8 cellular contexts compared by ENCODE assay signal in the genomic region with DNA sequence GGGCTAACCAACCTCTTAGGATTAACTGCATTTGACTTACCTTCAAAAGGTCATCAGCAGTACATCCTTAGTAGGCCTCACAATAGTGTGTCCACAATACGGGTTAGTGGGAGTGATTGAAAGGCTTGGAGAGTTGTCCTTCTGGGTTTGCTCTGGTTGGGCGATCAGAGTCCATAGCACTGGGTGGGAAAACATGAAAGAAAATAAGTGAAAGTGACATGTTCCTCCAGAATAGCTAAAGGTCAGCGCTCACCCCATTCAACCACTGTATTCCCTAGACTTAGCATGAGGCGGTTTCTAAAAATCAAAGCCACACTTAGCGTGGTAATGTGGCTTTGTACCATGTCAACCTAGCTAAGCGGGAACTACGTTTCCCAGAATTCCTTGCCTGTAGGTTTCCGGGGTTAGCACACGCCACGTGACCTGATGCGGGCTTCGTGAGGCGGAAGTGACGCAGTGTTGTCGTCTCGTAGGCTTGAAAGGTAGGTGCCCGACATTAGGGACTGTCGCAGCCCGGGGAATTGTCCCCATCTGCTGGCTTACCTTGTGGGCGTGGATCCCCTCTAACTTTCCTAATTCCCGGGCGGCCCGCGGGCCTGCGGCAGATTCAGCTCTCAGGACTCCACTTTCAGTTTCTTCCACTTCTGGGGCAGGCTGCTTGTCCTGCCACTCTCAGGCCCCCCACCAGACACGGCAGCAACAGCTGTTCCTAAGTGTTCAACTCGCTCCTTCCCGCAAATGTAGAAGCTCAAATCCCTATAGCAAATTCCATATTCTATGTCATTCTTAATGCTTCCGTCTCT. TPM values are rescaled to one million over a fixed set of nuclear protein-coding genes. Genes with fewer than 3 reads are reported as not detected.
A peak's percentile ranks its signal among the peaks of the same experiment; 100 is the strongest.
DNase-seq lines count a peak whose midpoint lies in the region; ATAC-seq and TF ChIP-seq lines count a peak whose summit lies in the region.

No MANE protein-coding gene starts in this region.

- peak overlapping the region; percentile 85 for H3K27ac Mint-ChIP-seq in WTC11

- DNase-seq in AG04450 (ENCODE audit: low read depth, low spot score) (peak; percentile 58), NCI-H2171 treated with DMSO at 0.1 percent for 48 hours (lab: John Stamatoyannopoulos, UW) (peak; percentile 99), WTC11 (ENCODE audit: low spot score) (peak; percentile 78), iris pigment epithelial cell (ENCODE audit: low read depth) (peak; percentile 90)
- DNase-seq in central memory CD4-positive, alpha-beta T cell, result peak; percentile 86
- peak; percentile 72 for DNase-seq in stimulated activated CD4-positive, alpha-beta T cell treated with anti-CD3 and anti-CD28 coated beads, Interleukin-12 subunit alpha, Interleukin-12 subunit beta, amount 100 ng/mL, for 24 hours (ENCODE audit: low read depth in 2 of 2)

- POLR2A ChIA-PET in AG04450 (lab: Yijun Ruan, JAX) (no interaction called here), WTC11 (lab: Charles Lee) (no interaction called here)

- H3K27me3 ChIP-seq in AG04450 (ENCODE audit: control insufficient read depth, insufficient read depth, low read length), result no peaks in the 10 kb centered on the region

- H3K4me3 ChIP-seq in AG04450 (ENCODE audit: low read depth, low read length), result peak overlapping the region; percentile 89

- TF ChIP-seq CTCF in AG04450 (IDR thresholded peaks at IDR 0.05; ENCODE audit: low read depth, low read length), result no peak
- no peak for TF ChIP-seq CTCF in WTC11 (IDR thresholded peaks at IDR 0.05)

- CTCF ChIA-PET in AG04450 (lab: Charles Lee) (interaction anchor here (0.6 to 2.5 kb wide), 2 partner anchors 77 to 162 kb away, joined by 3 to 13 read pairs; no protein-coding TSS in a partner anchor), WTC11 (lab: Charles Lee) (interaction anchor here (0.6 to 1.4 kb wide), 3 partner anchors 46 to 162 kb away, joined by 3 to 4 read pairs (median 4); no protein-coding TSS in a partner anchor)

- no peaks in the 10 kb centered on the region for H3K36me3 Mint-ChIP-seq in WTC11

- H3K9me3 ChIP-seq in AG04450 (ENCODE audit: control insufficient read depth, insufficient read depth, low read length), result no peaks in the 10 kb centered on the region

- H3K4me1 Mint-ChIP-seq in WTC11, result peaks cover 3% of the 10 kb centered on the region; the same call in 1 of the 2 replicates

- peak overlapping the region; percentile 85 for H3K4me3 Mint-ChIP-seq in WTC11

- H3K27me3 Mint-ChIP-seq in WTC11 (ENCODE audit: low read depth), result peaks cover 43% of the 10 kb centered on the region

- peak overlapping the region; percentile 78 for H3K27ac ChIP-seq in AG04450 (ENCODE audit: low read depth, low read length)

- H3K9me3 Mint-ChIP-seq in WTC11, result peaks cover 23% of the 10 kb centered on the region

- ATAC-seq in GM18868 (IDR thresholded peaks at IDR 0.05; ENCODE audit: unreplicated experiment) (peak; percentile 94), HG03108 (IDR thresholded peaks at IDR 0.05; ENCODE audit: unreplicated experiment) (peak; percentile 97), WTC11 (peak; percentile 93)

TF ChIP-seq in WTC11, 78 proteins besides CTCF, POLR2A, EP300 and RAD21:
- TF ChIP-seq SP1 (CRISPR knock-in tag; conservative IDR thresholded peaks at IDR 0.05) (0 out of 2 replicates have a peak, but pooled peaks have one; percentile 29), USF2 (CRISPR knock-in tag; IDR thresholded peaks at IDR 0.05) (peak; percentile 99), PRRX2 (CRISPR knock-in tag; IDR thresholded peaks at IDR 0.05) (no peak), CREM (CRISPR knock-in tag; IDR thresholded peaks at IDR 0.05) (peak; percentile 93; the same call in 1 of the 2 replicates), CBFB (CRISPR knock-in tag; IDR thresholded peaks at IDR 0.05; ENCODE audit: low read depth) (no peak), MAX (CRISPR knock-in tag; IDR thresholded peaks at IDR 0.05) (peak; percentile 44; the same call in 1 of the 2 replicates), GABPB1 (CRISPR knock-in tag; IDR thresholded peaks at IDR 0.05) (peak; percentile 70), FOXK1 (CRISPR knock-in tag; IDR thresholded peaks at IDR 0.05) (peak; percentile 96), NR3C1 (CRISPR knock-in tag; conservative IDR thresholded peaks at IDR 0.05; ENCODE audit: low read depth) (no peak), IRF2 (CRISPR knock-in tag; IDR thresholded peaks at IDR 0.05; ENCODE audit: borderline replicate concordance, low read depth) (no peak), TEAD1 (CRISPR knock-in tag; IDR thresholded peaks at IDR 0.05) (peak; percentile 33; the same call in 1 of the 2 replicates)
- TF ChIP-seq, protein P1, sequence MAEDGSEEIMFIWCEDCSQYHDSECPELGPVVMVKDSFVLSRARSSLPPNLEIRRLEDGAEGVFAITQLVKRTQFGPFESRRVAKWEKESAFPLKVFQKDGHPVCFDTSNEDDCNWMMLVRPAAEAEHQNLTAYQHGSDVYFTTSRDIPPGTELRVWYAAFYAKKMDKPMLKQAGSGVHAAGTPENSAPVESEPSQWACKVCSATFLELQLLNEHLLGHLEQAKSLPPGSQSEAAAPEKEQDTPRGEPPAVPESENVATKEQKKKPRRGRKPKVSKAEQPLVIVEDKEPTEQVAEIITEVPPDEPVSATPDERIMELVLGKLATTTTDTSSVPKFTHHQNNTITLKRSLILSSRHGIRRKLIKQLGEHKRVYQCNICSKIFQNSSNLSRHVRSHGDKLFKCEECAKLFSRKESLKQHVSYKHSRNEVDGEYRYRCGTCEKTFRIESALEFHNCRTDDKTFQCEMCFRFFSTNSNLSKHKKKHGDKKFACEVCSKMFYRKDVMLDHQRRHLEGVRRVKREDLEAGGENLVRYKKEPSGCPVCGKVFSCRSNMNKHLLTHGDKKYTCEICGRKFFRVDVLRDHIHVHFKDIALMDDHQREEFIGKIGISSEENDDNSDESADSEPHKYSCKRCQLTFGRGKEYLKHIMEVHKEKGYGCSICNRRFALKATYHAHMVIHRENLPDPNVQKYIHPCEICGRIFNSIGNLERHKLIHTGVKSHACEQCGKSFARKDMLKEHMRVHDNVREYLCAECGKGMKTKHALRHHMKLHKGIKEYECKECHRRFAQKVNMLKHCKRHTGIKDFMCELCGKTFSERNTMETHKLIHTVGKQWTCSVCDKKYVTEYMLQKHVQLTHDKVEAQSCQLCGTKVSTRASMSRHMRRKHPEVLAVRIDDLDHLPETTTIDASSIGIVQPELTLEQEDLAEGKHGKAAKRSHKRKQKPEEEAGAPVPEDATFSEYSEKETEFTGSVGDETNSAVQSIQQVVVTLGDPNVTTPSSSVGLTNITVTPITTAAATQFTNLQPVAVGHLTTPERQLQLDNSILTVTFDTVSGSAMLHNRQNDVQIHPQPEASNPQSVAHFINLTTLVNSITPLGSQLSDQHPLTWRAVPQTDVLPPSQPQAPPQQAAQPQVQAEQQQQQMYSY (CRISPR knock-in tag; IDR thresholded peaks at IDR 0.05), result no peak
- TF ChIP-seq, protein P2, sequence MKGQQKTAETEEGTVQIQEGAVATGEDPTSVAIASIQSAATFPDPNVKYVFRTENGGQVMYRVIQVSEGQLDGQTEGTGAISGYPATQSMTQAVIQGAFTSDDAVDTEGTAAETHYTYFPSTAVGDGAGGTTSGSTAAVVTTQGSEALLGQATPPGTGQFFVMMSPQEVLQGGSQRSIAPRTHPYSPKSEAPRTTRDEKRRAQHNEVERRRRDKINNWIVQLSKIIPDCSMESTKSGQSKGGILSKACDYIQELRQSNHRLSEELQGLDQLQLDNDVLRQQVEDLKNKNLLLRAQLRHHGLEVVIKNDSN (CRISPR knock-in tag; IDR thresholded peaks at IDR 0.05), result peak; percentile 99
- TF ChIP-seq, protein P3, sequence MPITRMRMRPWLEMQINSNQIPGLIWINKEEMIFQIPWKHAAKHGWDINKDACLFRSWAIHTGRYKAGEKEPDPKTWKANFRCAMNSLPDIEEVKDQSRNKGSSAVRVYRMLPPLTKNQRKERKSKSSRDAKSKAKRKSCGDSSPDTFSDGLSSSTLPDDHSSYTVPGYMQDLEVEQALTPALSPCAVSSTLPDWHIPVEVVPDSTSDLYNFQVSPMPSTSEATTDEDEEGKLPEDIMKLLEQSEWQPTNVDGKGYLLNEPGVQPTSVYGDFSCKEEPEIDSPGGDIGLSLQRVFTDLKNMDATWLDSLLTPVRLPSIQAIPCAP (CRISPR knock-in tag; IDR thresholded peaks at IDR 0.05), result no peak
- TF ChIP-seq, protein P4, sequence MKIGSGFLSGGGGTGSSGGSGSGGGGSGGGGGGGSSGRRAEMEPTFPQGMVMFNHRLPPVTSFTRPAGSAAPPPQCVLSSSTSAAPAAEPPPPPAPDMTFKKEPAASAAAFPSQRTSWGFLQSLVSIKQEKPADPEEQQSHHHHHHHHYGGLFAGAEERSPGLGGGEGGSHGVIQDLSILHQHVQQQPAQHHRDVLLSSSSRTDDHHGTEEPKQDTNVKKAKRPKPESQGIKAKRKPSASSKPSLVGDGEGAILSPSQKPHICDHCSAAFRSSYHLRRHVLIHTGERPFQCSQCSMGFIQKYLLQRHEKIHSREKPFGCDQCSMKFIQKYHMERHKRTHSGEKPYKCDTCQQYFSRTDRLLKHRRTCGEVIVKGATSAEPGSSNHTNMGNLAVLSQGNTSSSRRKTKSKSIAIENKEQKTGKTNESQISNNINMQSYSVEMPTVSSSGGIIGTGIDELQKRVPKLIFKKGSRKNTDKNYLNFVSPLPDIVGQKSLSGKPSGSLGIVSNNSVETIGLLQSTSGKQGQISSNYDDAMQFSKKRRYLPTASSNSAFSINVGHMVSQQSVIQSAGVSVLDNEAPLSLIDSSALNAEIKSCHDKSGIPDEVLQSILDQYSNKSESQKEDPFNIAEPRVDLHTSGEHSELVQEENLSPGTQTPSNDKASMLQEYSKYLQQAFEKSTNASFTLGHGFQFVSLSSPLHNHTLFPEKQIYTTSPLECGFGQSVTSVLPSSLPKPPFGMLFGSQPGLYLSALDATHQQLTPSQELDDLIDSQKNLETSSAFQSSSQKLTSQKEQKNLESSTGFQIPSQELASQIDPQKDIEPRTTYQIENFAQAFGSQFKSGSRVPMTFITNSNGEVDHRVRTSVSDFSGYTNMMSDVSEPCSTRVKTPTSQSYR (CRISPR knock-in tag; IDR thresholded peaks at IDR 0.05), result no peak

RNA-seq across cellular contexts. Expression of gene SCP2D1, which starts 19.8 kb away (rescaled TPM):
- polyA plus RNA-seq in AG04450 (2011; rRNA removed), result not detected in 2 replicates
- polyA minus RNA-seq in AG04450 (2011; rRNA and poly(A)+ RNA removed), result not detected in 2 replicates
- total RNA-seq in WTC11 (2021), result not detected in 3 replicates

Comparison
In these comparisons a context has a peak if more than half of its experiments do, and no peak if none do; other contexts are left out.
1. Peak in every context shown above with its lines: DNase-seq, ATAC-seq, H3K4me3 ChIP-seq and H3K27ac ChIP-seq.